19 cellular contexts compared by ENCODE assay signal in the genomic region with DNA sequence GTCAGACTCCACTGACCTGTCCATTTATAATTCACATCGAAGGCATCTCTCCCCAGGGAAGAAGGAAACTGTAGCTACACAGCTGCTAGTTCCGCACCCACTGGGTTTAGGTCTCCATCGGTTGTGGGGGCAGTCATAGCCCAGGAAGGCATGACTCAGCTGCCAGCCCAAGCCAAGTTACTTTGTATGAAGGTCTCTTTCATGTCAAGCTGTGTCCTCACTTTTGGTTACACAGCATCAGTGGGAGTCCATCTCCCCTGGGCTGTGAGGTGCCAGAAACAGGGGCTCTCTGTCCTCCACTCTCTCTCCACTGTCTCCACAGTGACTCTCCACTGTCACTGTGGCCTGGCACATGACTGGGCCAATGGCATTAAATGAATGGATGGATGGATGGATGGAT.
DNase-seq lines count a peak whose midpoint lies in the region; ATAC-seq, FAIRE-seq and TF ChIP-seq lines count a peak whose summit lies in the region.
"Had no signal": no experiment of that assay in that cellular context is flagged by ENCODE, and none has a peak within 500 bp of the region (broad histone marks: within the 10 kb centered on the region; RNA-seq: fewer than 3 reads in every experiment).

No MANE protein-coding gene starts in this region.

- H3K36me3 ChIP-seq in heart right ventricle (no peaks in the 10 kb centered on the region), testis (ENCODE audit: low read depth, missing control alignments) (no peaks in the 10 kb centered on the region)
- H3K36me3 ChIP-seq: BE2C had no signal

- H3K27ac Mint-ChIP-seq in activated T-helper 2 cell treated with anti-CD3 and anti-CD28 coated beads, Interferon-gamma antibody, Interleukin-2, Interleukin-4, amounts not matched to agents 10 μg/mL and 5 μg/mL and 100 μg/mL, durations not matched to agents 14 hours and 24 hours and 36 hours = no peak overlapping the region
- H3K27ac Mint-ChIP-seq: CD8-positive, alpha-beta memory T cell had no signal

- WGBS in heart right ventricle, 2 donors = 87 to 93% methylated on average over 3 of the region's 3 CpGs
- 91 to 95% methylated on average over 2 to 3 of the region's 3 CpGs for WGBS in testis, 2 donors

- no peaks in the 10 kb centered on the region for H3K36me3 Mint-ChIP-seq in activated T-helper 2 cell treated with anti-CD3 and anti-CD28 coated beads, Interferon-gamma antibody, Interleukin-2, Interleukin-4, amounts not matched to agents 10 μg/mL and 5 μg/mL and 100 μg/mL, durations not matched to agents 14 hours and 24 hours and 36 hours (ENCODE audit: low read depth)
- H3K36me3 Mint-ChIP-seq: CD4-positive, CD25-positive, alpha-beta regulatory T cell; CD8-positive, alpha-beta memory T cell had no signal

- no peak overlapping the region for H3K4me3 Mint-ChIP-seq in activated T-helper 2 cell treated with anti-CD3 and anti-CD28 coated beads, Interferon-gamma antibody, Interleukin-2, Interleukin-4, amounts not matched to agents 10 μg/mL and 5 μg/mL and 100 μg/mL, durations not matched to agents 14 hours and 24 hours and 36 hours (ENCODE audit: low read depth)
- H3K4me3 Mint-ChIP-seq: CD4-positive, CD25-positive, alpha-beta regulatory T cell; CD8-positive, alpha-beta memory T cell had no signal

- no peak for ATAC-seq in heart right ventricle

- FAIRE-seq in D721Med (lab: Jason Lieb, UNC) = no peak
- FAIRE-seq: A204.1 had no signal

- no peak for TF ChIP-seq POLR2A in testis (IDR thresholded peaks at IDR 0.05)

- H3K4me3 ChIP-seq in heart right ventricle = no peak overlapping the region
- H3K4me3 ChIP-seq in testis = no peak overlapping the region

- intact Hi-C loops in cardiac septum (cut with DNase I) (no loop called here), heart right ventricle (cut with DNase I) (loop anchor here in 1 of 10 donors (10.0 kb wide), 1 partner anchor 78 kb away; no protein-coding TSS in a partner anchor), testis (cut with DNase I; ENCODE audit: low total_unique reads) (no loop called here)
- intact Hi-C loops in activated T-helper 2 cell treated with anti-CD3 and anti-CD28 coated beads, Interferon-gamma antibody, Interleukin-2, Interleukin-4, amounts not matched to agents 10 μg/mL and 5 μg/mL and 100 μg/mL, durations not matched to agents 14 hours and 24 hours and 36 hours (cut with micrococcal nuclease) = no loop called here

- H3K27me3 ChIP-seq in heart right ventricle (peaks cover 0 to 13% (median 7%) of the 10 kb centered on the region in 7 donors), testis (no peaks in the 10 kb centered on the region)
- H3K27me3 ChIP-seq: BE2C had no signal

- H3K9me3 ChIP-seq in heart right ventricle = no peaks in the 10 kb centered on the region
- no peaks in the 10 kb centered on the region for H3K9me3 ChIP-seq in testis
- H3K9me3 ChIP-seq: BE2C, Caco-2 had no signal

- H3K4me1 ChIP-seq in heart right ventricle = no peaks in the 10 kb centered on the region
- H3K4me1 ChIP-seq in testis = no peaks in the 10 kb centered on the region
- H3K4me1 ChIP-seq: BE2C, Caco-2 had no signal

- TF ChIP-seq CTCF in heart right ventricle (IDR thresholded peaks at IDR 0.05) (no peak), testis (IDR thresholded peaks at IDR 0.05) (no peak), D721Med (IDR thresholded peaks at IDR 0.05; ENCODE audit: insufficient read depth, missing control alignments) (no peak)

- no peaks in the 10 kb centered on the region for H3K27me3 Mint-ChIP-seq in activated T-helper 2 cell treated with anti-CD3 and anti-CD28 coated beads, Interferon-gamma antibody, Interleukin-2, Interleukin-4, amounts not matched to agents 10 μg/mL and 5 μg/mL and 100 μg/mL, durations not matched to agents 14 hours and 24 hours and 36 hours (ENCODE audit: low read depth)

- no peaks in the 10 kb centered on the region for H3K9me3 Mint-ChIP-seq in activated T-helper 2 cell treated with anti-CD3 and anti-CD28 coated beads, Interferon-gamma antibody, Interleukin-2, Interleukin-4, amounts not matched to agents 10 μg/mL and 5 μg/mL and 100 μg/mL, durations not matched to agents 14 hours and 24 hours and 36 hours
- H3K9me3 Mint-ChIP-seq: CD8-positive, alpha-beta memory T cell had no signal

- no peaks in the 10 kb centered on the region for H3K4me1 Mint-ChIP-seq in activated T-helper 2 cell treated with anti-CD3 and anti-CD28 coated beads, Interferon-gamma antibody, Interleukin-2, Interleukin-4, amounts not matched to agents 10 μg/mL and 5 μg/mL and 100 μg/mL, durations not matched to agents 14 hours and 24 hours and 36 hours (ENCODE audit: low read depth)
- H3K4me1 Mint-ChIP-seq: CD4-positive, CD25-positive, alpha-beta regulatory T cell; CD8-positive, alpha-beta memory T cell had no signal

- DNase-seq in cardiac septum (ENCODE audit: low spot score) (peak; percentile 49), heart right ventricle (no peak), islet precursor cell (peak; percentile 13), testis (peak; percentile 2), D721Med (ENCODE audit: insufficient read length, low spot score) (no peak), NCI-H2107 (lab: John Stamatoyannopoulos, UW) (no peak)
- peak; percentile 2 for DNase-seq in activated T-helper 2 cell treated with anti-CD3 and anti-CD28 coated beads, Interferon-gamma antibody, Interleukin-2, Interleukin-4, amounts not matched to agents 10 μg/mL and 5 μg/mL and 100 μg/mL, durations not matched to agents 14 hours and 24 hours and 36 hours (ENCODE audit: low spot score)
- DNase-seq: ACHN; BE2C; C1 segment of cervical spinal cord; Caco-2; CD4-positive, CD25-positive, alpha-beta regulatory T cell; CD8-positive, alpha-beta memory T cell; DMS153; DMS79; GF-D8; GOT3; H7 had no signal

- no peak overlapping the region for H3K27ac ChIP-seq in heart right ventricle
- H3K27ac ChIP-seq in testis = no peak overlapping the region

Comparison
In these comparisons a context has a peak if more than half of its experiments do, and no peak if none do; other contexts are left out.
1. DNase-seq: peak in cardiac septum (single experiment), activated T-helper 2 cell treated with anti-CD3 and anti-CD28 coated beads, Interferon-gamma antibody, Interleukin-2, Interleukin-4, amounts not matched to agents 10 μg/mL and 5 μg/mL and 100 μg/mL, durations not matched to agents 14 hours and 24 hours and 36 hours (single experiment), islet precursor cell (single experiment) and testis (single experiment); none in heart right ventricle (0 of 2), D721Med (single experiment) and NCI-H2107 (single experiment).